1 cellular context compared by ENCODE assay signal in genomic region chr6:149046822-149047246, GRCh38.
TF ChIP-seq lines count a peak whose summit lies in the region.

No MANE protein-coding gene starts in this region.

TF ChIP-seq in GM12878, 131 proteins besides CTCF, POLR2A, EP300 and RAD21 (continued from another document and continues in another):
- TF ChIP-seq, protein P1, sequence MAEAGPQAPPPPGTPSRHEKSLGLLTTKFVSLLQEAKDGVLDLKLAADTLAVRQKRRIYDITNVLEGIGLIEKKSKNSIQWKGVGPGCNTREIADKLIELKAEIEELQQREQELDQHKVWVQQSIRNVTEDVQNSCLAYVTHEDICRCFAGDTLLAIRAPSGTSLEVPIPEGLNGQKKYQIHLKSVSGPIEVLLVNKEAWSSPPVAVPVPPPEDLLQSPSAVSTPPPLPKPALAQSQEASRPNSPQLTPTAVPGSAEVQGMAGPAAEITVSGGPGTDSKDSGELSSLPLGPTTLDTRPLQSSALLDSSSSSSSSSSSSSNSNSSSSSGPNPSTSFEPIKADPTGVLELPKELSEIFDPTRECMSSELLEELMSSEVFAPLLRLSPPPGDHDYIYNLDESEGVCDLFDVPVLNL (IDR thresholded peaks at IDR 0.05; ENCODE audit: low read depth, low read length), result no peak
- TF ChIP-seq POU2F2 (IDR thresholded peaks at IDR 0.05; ENCODE audit: borderline replicate concordance, low read depth, low read length), result peak; percentile 96
- no peak for TF ChIP-seq MAX (IDR thresholded peaks at IDR 0.05; ENCODE audit: low read depth, low read length)
- no peak for TF ChIP-seq HCFC1 (IDR thresholded peaks at IDR 0.05; ENCODE audit: low read length)
- TF ChIP-seq, protein P2, sequence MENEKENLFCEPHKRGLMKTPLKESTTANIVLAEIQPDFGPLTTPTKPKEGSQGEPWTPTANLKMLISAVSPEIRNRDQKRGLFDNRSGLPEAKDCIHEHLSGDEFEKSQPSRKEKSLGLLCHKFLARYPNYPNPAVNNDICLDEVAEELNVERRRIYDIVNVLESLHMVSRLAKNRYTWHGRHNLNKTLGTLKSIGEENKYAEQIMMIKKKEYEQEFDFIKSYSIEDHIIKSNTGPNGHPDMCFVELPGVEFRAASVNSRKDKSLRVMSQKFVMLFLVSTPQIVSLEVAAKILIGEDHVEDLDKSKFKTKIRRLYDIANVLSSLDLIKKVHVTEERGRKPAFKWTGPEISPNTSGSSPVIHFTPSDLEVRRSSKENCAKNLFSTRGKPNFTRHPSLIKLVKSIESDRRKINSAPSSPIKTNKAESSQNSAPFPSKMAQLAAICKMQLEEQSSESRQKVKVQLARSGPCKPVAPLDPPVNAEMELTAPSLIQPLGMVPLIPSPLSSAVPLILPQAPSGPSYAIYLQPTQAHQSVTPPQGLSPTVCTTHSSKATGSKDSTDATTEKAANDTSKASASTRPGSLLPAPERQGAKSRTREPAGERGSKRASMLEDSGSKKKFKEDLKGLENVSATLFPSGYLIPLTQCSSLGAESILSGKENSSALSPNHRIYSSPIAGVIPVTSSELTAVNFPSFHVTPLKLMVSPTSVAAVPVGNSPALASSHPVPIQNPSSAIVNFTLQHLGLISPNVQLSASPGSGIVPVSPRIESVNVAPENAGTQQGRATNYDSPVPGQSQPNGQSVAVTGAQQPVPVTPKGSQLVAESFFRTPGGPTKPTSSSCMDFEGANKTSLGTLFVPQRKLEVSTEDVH (IDR thresholded peaks at IDR 0.05; ENCODE audit: low read depth, partially characterized antibody), result no peak
- peak; percentile 82 for TF ChIP-seq ZNF687 (IDR thresholded peaks at IDR 0.05)
- TF ChIP-seq NR2C1 (IDR thresholded peaks at IDR 0.05), result no peak; the same call in 1 of the 2 replicates
- 0 out of 2 replicates have a peak, but pooled peaks have one; percentile 38 for TF ChIP-seq BCL11A (IDR thresholded peaks at IDR 0.05; ENCODE audit: low read depth, low read length)
- TF ChIP-seq, protein P3, sequence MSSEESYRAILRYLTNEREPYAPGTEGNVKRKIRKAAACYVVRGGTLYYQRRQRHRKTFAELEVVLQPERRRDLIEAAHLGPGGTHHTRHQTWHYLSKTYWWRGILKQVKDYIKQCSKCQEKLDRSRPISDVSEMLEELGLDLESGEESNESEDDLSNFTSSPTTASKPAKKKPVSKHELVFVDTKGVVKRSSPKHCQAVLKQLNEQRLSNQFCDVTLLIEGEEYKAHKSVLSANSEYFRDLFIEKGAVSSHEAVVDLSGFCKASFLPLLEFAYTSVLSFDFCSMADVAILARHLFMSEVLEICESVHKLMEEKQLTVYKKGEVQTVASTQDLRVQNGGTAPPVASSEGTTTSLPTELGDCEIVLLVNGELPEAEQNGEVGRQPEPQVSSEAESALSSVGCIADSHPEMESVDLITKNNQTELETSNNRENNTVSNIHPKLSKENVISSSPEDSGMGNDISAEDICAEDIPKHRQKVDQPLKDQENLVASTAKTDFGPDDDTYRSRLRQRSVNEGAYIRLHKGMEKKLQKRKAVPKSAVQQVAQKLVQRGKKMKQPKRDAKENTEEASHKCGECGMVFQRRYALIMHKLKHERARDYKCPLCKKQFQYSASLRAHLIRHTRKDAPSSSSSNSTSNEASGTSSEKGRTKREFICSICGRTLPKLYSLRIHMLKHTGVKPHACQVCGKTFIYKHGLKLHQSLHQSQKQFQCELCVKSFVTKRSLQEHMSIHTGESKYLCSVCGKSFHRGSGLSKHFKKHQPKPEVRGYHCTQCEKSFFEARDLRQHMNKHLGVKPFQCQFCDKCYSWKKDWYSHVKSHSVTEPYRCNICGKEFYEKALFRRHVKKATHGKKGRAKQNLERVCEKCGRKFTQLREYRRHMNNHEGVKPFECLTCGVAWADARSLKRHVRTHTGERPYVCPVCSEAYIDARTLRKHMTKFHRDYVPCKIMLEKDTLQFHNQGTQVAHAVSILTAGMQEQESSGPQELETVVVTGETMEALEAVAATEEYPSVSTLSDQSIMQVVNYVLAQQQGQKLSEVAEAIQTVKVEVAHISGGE (CRISPR knock-in tag; IDR thresholded peaks at IDR 0.05), result no peak
- peak; percentile 43; the same call in 1 of the 2 replicates for TF ChIP-seq CHD2 (IDR thresholded peaks at IDR 0.05; ENCODE audit: borderline replicate concordance, low read depth, low read length)
- peak; percentile 82 for TF ChIP-seq MEF2B (IDR thresholded peaks at IDR 0.05; ENCODE audit: partially characterized antibody, poor library complexity, severe bottlenecking)
- TF ChIP-seq, protein P4, sequence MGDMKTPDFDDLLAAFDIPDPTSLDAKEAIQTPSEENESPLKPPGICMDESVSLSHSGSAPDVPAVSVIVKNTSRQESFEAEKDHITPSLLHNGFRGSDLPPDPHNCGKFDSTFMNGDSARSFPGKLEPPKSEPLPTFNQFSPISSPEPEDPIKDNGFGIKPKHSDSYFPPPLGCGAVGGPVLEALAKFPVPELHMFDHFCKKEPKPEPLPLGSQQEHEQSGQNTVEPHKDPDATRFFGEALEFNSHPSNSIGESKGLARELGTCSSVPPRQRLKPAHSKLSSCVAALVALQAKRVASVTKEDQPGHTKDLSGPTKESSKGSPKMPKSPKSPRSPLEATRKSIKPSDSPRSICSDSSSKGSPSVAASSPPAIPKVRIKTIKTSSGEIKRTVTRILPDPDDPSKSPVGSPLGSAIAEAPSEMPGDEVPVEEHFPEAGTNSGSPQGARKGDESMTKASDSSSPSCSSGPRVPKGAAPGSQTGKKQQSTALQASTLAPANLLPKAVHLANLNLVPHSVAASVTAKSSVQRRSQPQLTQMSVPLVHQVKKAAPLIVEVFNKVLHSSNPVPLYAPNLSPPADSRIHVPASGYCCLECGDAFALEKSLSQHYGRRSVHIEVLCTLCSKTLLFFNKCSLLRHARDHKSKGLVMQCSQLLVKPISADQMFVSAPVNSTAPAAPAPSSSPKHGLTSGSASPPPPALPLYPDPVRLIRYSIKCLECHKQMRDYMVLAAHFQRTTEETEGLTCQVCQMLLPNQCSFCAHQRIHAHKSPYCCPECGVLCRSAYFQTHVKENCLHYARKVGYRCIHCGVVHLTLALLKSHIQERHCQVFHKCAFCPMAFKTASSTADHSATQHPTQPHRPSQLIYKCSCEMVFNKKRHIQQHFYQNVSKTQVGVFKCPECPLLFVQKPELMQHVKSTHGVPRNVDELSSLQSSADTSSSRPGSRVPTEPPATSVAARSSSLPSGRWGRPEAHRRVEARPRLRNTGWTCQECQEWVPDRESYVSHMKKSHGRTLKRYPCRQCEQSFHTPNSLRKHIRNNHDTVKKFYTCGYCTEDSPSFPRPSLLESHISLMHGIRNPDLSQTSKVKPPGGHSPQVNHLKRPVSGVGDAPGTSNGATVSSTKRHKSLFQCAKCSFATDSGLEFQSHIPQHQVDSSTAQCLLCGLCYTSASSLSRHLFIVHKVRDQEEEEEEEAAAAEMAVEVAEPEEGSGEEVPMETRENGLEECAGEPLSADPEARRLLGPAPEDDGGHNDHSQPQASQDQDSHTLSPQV (IDR thresholded peaks at IDR 0.05), result no peak; the same call in 1 of the 2 replicates
- TF ChIP-seq BRCA1 (IDR thresholded peaks at IDR 0.05; ENCODE audit: low read depth, low read length), result no peak
- TF ChIP-seq, protein P5, sequence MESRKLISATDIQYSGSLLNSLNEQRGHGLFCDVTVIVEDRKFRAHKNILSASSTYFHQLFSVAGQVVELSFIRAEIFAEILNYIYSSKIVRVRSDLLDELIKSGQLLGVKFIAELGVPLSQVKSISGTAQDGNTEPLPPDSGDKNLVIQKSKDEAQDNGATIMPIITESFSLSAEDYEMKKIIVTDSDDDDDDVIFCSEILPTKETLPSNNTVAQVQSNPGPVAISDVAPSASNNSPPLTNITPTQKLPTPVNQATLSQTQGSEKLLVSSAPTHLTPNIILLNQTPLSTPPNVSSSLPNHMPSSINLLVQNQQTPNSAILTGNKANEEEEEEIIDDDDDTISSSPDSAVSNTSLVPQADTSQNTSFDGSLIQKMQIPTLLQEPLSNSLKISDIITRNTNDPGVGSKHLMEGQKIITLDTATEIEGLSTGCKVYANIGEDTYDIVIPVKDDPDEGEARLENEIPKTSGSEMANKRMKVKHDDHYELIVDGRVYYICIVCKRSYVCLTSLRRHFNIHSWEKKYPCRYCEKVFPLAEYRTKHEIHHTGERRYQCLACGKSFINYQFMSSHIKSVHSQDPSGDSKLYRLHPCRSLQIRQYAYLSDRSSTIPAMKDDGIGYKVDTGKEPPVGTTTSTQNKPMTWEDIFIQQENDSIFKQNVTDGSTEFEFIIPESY (IDR thresholded peaks at IDR 0.05), result no peak
- no peak for TF ChIP-seq TARDBP (IDR thresholded peaks at IDR 0.05; ENCODE audit: borderline replicate concordance)
- no peak for TF ChIP-seq RB1 (IDR thresholded peaks at IDR 0.05; ENCODE audit: borderline replicate concordance)
- TF ChIP-seq E4F1 (IDR thresholded peaks at IDR 0.05; ENCODE audit: borderline replicate concordance, partially characterized antibody), result no peak
- TF ChIP-seq STAT3 (IDR thresholded peaks at IDR 0.05; ENCODE audit: low read depth, low read length), result no peak
- peak; percentile 70; the same call in 1 of the 2 replicates for TF ChIP-seq MTA2 (IDR thresholded peaks at IDR 0.05; ENCODE audit: low read depth)
- TF ChIP-seq DPF2 (IDR thresholded peaks at IDR 0.05), result peak; percentile 66
- peak; percentile 85 for TF ChIP-seq ATF2 (IDR thresholded peaks at IDR 0.05; ENCODE audit: low read length)
- TF ChIP-seq TBL1XR1 (IDR thresholded peaks at IDR 0.05; ENCODE audit: low read depth, low read length), result peak; percentile 93
- TF ChIP-seq SP1 (IDR thresholded peaks at IDR 0.05; ENCODE audit: low read depth, low read length), result no peak
- peak; percentile 63; the same call in 1 of the 2 replicates for TF ChIP-seq PAX8 (IDR thresholded peaks at IDR 0.05)
- TF ChIP-seq MEF2A (IDR thresholded peaks at IDR 0.05; ENCODE audit: insufficient read depth, low read depth, low read length), result peak; percentile 95
- TF ChIP-seq NFYA (IDR thresholded peaks at IDR 0.05; ENCODE audit: borderline replicate concordance, low read depth, low read length), result no peak
- TF ChIP-seq NFIC (IDR thresholded peaks at IDR 0.05; ENCODE audit: low read depth, low read length), result peak; percentile 89
- TF ChIP-seq, protein P6, sequence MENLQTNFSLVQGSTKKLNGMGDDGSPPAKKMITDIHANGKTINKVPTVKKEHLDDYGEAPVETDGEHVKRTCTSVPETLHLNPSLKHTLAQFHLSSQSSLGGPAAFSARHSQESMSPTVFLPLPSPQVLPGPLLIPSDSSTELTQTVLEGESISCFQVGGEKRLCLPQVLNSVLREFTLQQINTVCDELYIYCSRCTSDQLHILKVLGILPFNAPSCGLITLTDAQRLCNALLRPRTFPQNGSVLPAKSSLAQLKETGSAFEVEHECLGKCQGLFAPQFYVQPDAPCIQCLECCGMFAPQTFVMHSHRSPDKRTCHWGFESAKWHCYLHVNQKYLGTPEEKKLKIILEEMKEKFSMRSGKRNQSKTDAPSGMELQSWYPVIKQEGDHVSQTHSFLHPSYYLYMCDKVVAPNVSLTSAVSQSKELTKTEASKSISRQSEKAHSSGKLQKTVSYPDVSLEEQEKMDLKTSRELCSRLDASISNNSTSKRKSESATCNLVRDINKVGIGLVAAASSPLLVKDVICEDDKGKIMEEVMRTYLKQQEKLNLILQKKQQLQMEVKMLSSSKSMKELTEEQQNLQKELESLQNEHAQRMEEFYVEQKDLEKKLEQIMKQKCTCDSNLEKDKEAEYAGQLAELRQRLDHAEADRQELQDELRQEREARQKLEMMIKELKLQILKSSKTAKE (IDR thresholded peaks at IDR 0.05; ENCODE audit: low read depth, poor library complexity, severe bottlenecking), result peak; percentile 85
- peak; percentile 43; the same call in 1 of the 2 replicates for TF ChIP-seq MXI1 (IDR thresholded peaks at IDR 0.05; ENCODE audit: low read depth, low read length)
